1 cellular context compared by ENCODE assay signal in genomic region chr6:123022980-123023379, GRCh38.
A peak's percentile ranks its signal among the peaks of the same experiment; 100 is the strongest.
TF ChIP-seq lines count a peak whose summit lies in the region.

No MANE protein-coding gene starts in this region.

TF ChIP-seq in HEK293, 187 proteins besides CTCF, POLR2A, EP300 and RAD21 (continued from another document):
- TF ChIP-seq ZNF280C (tag by site-specific recombination; IDR thresholded peaks at IDR 0.05), result no peak
- TF ChIP-seq REST (tag by site-specific recombination; IDR thresholded peaks at IDR 0.05), result peak; percentile 95
